ENCODE assay signal across 19 cellular contexts in the genomic region with DNA sequence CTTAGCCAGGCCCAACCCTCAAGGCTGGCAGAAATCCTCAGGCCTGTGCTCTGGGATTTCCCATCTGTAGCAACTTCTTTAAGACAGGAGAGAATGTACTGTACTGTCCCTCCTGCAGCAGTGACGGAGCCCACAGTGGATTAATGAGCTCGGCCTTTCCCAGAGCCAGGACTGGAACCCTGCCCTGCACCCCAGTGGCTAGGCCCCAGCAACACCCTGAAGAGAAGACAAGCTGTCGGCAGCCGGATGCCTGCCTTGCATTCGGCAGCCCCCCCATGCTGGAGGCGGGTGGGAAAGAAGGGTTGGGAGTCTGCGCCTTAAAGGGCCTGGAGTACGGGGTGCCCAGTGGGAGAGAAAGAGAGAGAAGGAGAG. TPM values are rescaled to one million over a fixed set of nuclear protein-coding genes. Genes with fewer than 3 reads are reported as not detected.
DNase-seq lines count a peak whose midpoint lies in the region; ATAC-seq and TF ChIP-seq lines count a peak whose summit lies in the region.
"Had no signal": no experiment of that assay in that cellular context is flagged by ENCODE, and none has a peak within 500 bp of the region (broad histone marks: within the 10 kb centered on the region; RNA-seq: fewer than 3 reads in every experiment).

No MANE protein-coding gene starts in this region.

- H3K14ac ChIP-seq in trophoblast cell (ENCODE audit: low read length) = peak overlapping the region; percentile 18

- H4K8ac ChIP-seq in trophoblast cell (ENCODE audit: low read depth, low read length) = no peak overlapping the region

- no peak overlapping the region for H3K9ac ChIP-seq in trophoblast cell (ENCODE audit: low read length)

- intact Hi-C loops in left ventricle myocardium inferior (cut with micrococcal nuclease) = no loop called here

- no peak overlapping the region for H2AFZ ChIP-seq in GM23338
- H2AFZ ChIP-seq in trophoblast cell (ENCODE audit: insufficient read depth, low read length, poor library complexity) = no peak overlapping the region

- H3K36me3 ChIP-seq in GM23338 (ENCODE audit: insufficient read depth) (no peaks in the 10 kb centered on the region), left ventricle myocardium inferior (peaks cover 8% of the 10 kb centered on the region), trophoblast cell (ENCODE audit: control insufficient read depth in 1 of 2, insufficient read depth in 2 of 2, low read length in 2 of 2) (peaks cover 19 to 26% of the 10 kb centered on the region in 2 experiments)
- H3K36me3 ChIP-seq: BE2C, ovary had no signal

- no peak overlapping the region for H2BK120ac ChIP-seq in trophoblast cell (ENCODE audit: insufficient read depth, low read length, poor library complexity)

- H4K20me1 ChIP-seq in GM23338 (replicated peaks; ENCODE audit: insufficient read depth) = no peaks in the 10 kb centered on the region

- H3K4ac ChIP-seq in trophoblast cell (ENCODE audit: low read depth, low read length) = no peak overlapping the region

- H3K9me3 ChIP-seq in left ventricle myocardium inferior (replicated peaks) (no peaks in the 10 kb centered on the region), trophoblast cell (ENCODE audit: insufficient read depth, low read depth, low read length) (no peaks in the 10 kb centered on the region)
- H3K9me3 ChIP-seq: A549, BE2C, ovary, right lobe of liver had no signal

- H3K4me1 Mint-ChIP-seq in GM23338 (peaks cover 27% of the 10 kb centered on the region), brain (peaks cover 67% of the 10 kb centered on the region)

- TF ChIP-seq CTCF in GM23338 (conservative IDR thresholded peaks at IDR 0.05; ENCODE audit: low read depth in 2 of 2) (no peak), brain (conservative IDR thresholded peaks at IDR 0.05) (no peak), left ventricle myocardium inferior (IDR thresholded peaks at IDR 0.05; ENCODE audit: borderline replicate concordance) (no peak)

- H3K27ac Mint-ChIP-seq in GM23338 (peak overlapping the region; percentile 68; the same call in 1 of the 2 replicates), brain (peak overlapping the region; percentile 30 to 95 (median 90))

- H3K27me3 ChIP-seq in GM23338 (ENCODE audit: insufficient read depth) = no peaks in the 10 kb centered on the region
- H3K27me3 ChIP-seq in left ventricle myocardium inferior (ENCODE audit: low read depth) = no peaks in the 10 kb centered on the region
- no peaks in the 10 kb centered on the region for H3K27me3 ChIP-seq in trophoblast cell (ENCODE audit: insufficient read depth, low read length)
- H3K27me3 ChIP-seq: BE2C, ovary, right lobe of liver had no signal

- no peaks in the 10 kb centered on the region for H3K9me2 ChIP-seq in GM23338 (ENCODE audit: insufficient read depth)

- H3K4me1 ChIP-seq in GM23338 (ENCODE audit: insufficient read depth) = no peaks in the 10 kb centered on the region
- H3K4me1 ChIP-seq in left ventricle myocardium inferior = peaks cover 66% of the 10 kb centered on the region
- peaks cover 20 to 21% of the 10 kb centered on the region in 2 experiments for H3K4me1 ChIP-seq in trophoblast cell (ENCODE audit: control insufficient read depth in 1 of 2, insufficient read depth in 2 of 2, low read length in 2 of 2)
- H3K4me1 ChIP-seq: A549 had no signal

- H3K36me3 Mint-ChIP-seq in GM23338 (ENCODE audit: low read depth) (peaks cover 24% of the 10 kb centered on the region), brain (peaks cover 25% of the 10 kb centered on the region)
- H3K36me3 Mint-ChIP-seq: naive B cell had no signal

- H2BK5ac ChIP-seq in trophoblast cell (ENCODE audit: low read depth, low read length, poor library complexity) = no peak overlapping the region

- H3K23ac ChIP-seq in trophoblast cell (ENCODE audit: low read length) = no peak overlapping the region

- no peak overlapping the region for H3K27ac ChIP-seq in GM23338 (ENCODE audit: low read depth)
- H3K27ac ChIP-seq in left ventricle myocardium inferior (replicated peaks) = peak overlapping the region; percentile 70
- H3K27ac ChIP-seq in trophoblast cell (ENCODE audit: low read depth, low read length) = no peak overlapping the region
- H3K27ac ChIP-seq: ovary had no signal

- WGBS in trophoblast cell (ENCODE audit: extremely low coverage, insufficient coverage, insufficient read length) = no CpG with 5 or more reads among the region's 8 CpGs

- no peak overlapping the region for H4K91ac ChIP-seq in trophoblast cell (ENCODE audit: low read depth, low read length)

- no peak overlapping the region for H4K12ac ChIP-seq in trophoblast cell (ENCODE audit: low read depth, low read length)

- H3K18ac ChIP-seq in trophoblast cell (ENCODE audit: low read length) = peak overlapping the region; percentile 30

- DNase-seq in GM23338 (ENCODE audit: low spot score) (no peak), left ventricle myocardium inferior (peak; percentile 59), trophoblast cell (no peak)
- DNase-seq in activated CD4-positive, alpha-beta T cell treated with anti-CD3 and anti-CD28 coated beads for 4 hours = no peak
- DNase-seq in activated T-cell treated with anti-CD3 and anti-CD28 coated beads, Interleukin-2, amount 50 U/mL, for 1 hour = no peak
- DNase-seq: activated CD4-positive, alpha-beta T cell treated with anti-CD3 and anti-CD28 coated beads for 1 hour; amniotic stem cell; BE2C; naive B cell; NCI-H524 treated with DMSO at 0.1 percent for 48 hours; NK-92 treated with Interleukin-12 subunit alpha and Interleukin-12 subunit beta, amount 100 ng/mL, for 24 hours; ovary; T-helper 1 cell had no signal

- H3K4me3 ChIP-seq in GM23338 (no peak overlapping the region), left ventricle myocardium inferior (no peak overlapping the region), trophoblast cell (ENCODE audit: low read depth, low read length) (no peak overlapping the region)
- H3K4me3 ChIP-seq: A549, K562, ovary, right lobe of liver had no signal

- H3K27me3 Mint-ChIP-seq in GM23338 (ENCODE audit: insufficient read depth, low read depth, poor library complexity) = peaks cover 4% of the 10 kb centered on the region
- no peaks in the 10 kb centered on the region for H3K27me3 Mint-ChIP-seq in brain
- H3K27me3 Mint-ChIP-seq: naive B cell had no signal

- peaks cover 7% of the 10 kb centered on the region for H3K79me1 ChIP-seq in trophoblast cell (ENCODE audit: low read length)

- H2AK5ac ChIP-seq in trophoblast cell (ENCODE audit: low read length) = no peak overlapping the region

- H3K9me3 Mint-ChIP-seq in GM23338 = no peaks in the 10 kb centered on the region
- peaks cover 0 to 2% (median 0%) of the 10 kb centered on the region in 5 experiments for H3K9me3 Mint-ChIP-seq in brain
- H3K9me3 Mint-ChIP-seq: naive B cell had no signal

- ATAC-seq in GM23338 (no peak), GM21723 (IDR thresholded peaks at IDR 0.05; ENCODE audit: unreplicated experiment) (no peak), SK-N-SH treated with all-trans-retinoic acid at 6 μM for 48 hours (no peak)
- ATAC-seq: A549, K562 had no signal

- no peaks in the 10 kb centered on the region for H3F3A ChIP-seq in GM23338 (replicated peaks; ENCODE audit: low read depth)

- H3K79me2 ChIP-seq in GM23338 (replicated peaks; ENCODE audit: insufficient read depth) (peaks cover 34% of the 10 kb centered on the region), trophoblast cell (ENCODE audit: control insufficient read depth, insufficient read depth, low read length, poor library complexity) (peaks cover 2% of the 10 kb centered on the region)

- H3K4me2 ChIP-seq in GM23338 (no peak overlapping the region), trophoblast cell (ENCODE audit: low read length) (no peak overlapping the region)
- H3K4me2 ChIP-seq: A549 had no signal

- H2BK12ac ChIP-seq in trophoblast cell (ENCODE audit: low read length) = no peak overlapping the region

- no peak overlapping the region for H3K4me3 Mint-ChIP-seq in GM23338
- peak overlapping the region in 3 of 5 experiments; percentile 2 to 38 (median 4) for H3K4me3 Mint-ChIP-seq in brain

TF ChIP-seq in GM23338, 12 proteins besides CTCF, POLR2A, EP300 and RAD21 (continues in another document):
- TF ChIP-seq ETS1 (IDR thresholded peaks at IDR 0.05) (no peak), POLR2AphosphoS5 (IDR thresholded peaks at IDR 0.05; ENCODE audit: low read depth) (no peak), EZH2phosphoT487 (IDR thresholded peaks at IDR 0.05; ENCODE audit: unreplicated experiment) (no peak), ZNF114 (CRISPR knock-in tag; IDR thresholded peaks at IDR 0.05) (no peak), CREB1 (CRISPR knock-in tag; IDR thresholded peaks at IDR 0.05; ENCODE audit: low read depth) (no peak)

TF ChIP-seq in SK-N-SH treated with all-trans-retinoic acid at 6 μM for 48 hours, 23 proteins besides CTCF, POLR2A, EP300 and RAD21:
- TF ChIP-seq POU6F1 (CRISPR knock-in tag; IDR thresholded peaks at IDR 0.05; ENCODE audit: borderline replicate concordance, low read depth) = no peak
TF ChIP-seq in SK-N-SH treated with all-trans-retinoic acid at 6 μM for 48 hours: peak in this region for 0.

RNA-seq across cellular contexts. Expression of gene KLHL25, which starts 32.0 kb away (rescaled TPM):
- total RNA-seq in GM23338 (2014; rRNA removed; shearing (Covaris generic)) = 28.5 and 38.3 TPM in 2 replicates
- polyA plus RNA-seq in GM23338 (2016; fragmentation: Nextera tagmentation; extraction: Ambion mirVana) = 5.2 and 5.8 TPM in 2 replicates
- 14.7 TPM for polyA plus RNA-seq in brain (ENCODE audit: insufficient read depth, low read depth, low replicate concordance)
- total RNA-seq in left ventricle myocardium inferior = 4.0 TPM
- polyA plus RNA-seq in trophoblast cell (2013) = 3.9 and 4.1 TPM in 2 replicates
